10 cellular contexts compared by ENCODE assay signal in the genomic region with DNA sequence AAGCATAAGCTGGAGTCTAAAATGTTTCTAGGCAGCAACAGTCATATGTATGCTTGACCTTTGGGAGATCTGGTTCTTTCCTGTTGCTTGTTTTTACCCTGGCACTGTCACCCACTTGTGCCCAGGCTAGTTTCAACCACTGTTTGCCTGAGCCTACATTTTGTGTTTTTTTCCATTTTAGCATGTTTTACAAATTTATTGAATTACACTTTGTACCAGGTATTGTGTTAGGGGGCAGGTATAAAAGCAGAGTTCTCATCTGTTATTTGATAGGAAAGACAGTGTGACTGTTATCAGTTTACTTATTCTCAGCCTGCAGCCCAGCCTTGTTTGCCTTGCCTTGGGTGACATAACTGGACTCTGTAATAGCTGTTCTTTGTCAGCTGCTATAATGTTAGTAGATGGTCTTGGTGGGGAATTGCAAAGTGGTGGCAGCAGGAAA.
A peak's percentile ranks its signal among the peaks of the same experiment; 100 is the strongest.
DNase-seq lines count a peak whose midpoint lies in the region; ATAC-seq lines count a peak whose summit lies in the region.
"Had no signal": no experiment of that assay in that cellular context is flagged by ENCODE, and none has a peak within 500 bp of the region (broad histone marks: within the 10 kb centered on the region; RNA-seq: fewer than 3 reads in every experiment).

No MANE protein-coding gene starts in this region.

- DNase-seq in left lobe of liver (ENCODE audit: low spot score) (no peak), NCI-H82 treated with DMSO at 0.1 percent for 48 hours (lab: John Stamatoyannopoulos, UW; ENCODE audit: unreplicated experiment) (no peak), COR-L47 (lab: John Stamatoyannopoulos, UW) (no peak), SHP77 (lab: John Stamatoyannopoulos, UW) (no peak), RKO (ENCODE audit: low spot score) (no peak)
- DNase-seq: activated gamma-delta T cell treated with Interleukin-2 at 50 U/mL for 16 hours, NCI-H2227 treated with DMSO at 0.1 percent for 48 hours had no signal

- peak; percentile 48 for ATAC-seq in GM18517 (IDR thresholded peaks at IDR 0.05; ENCODE audit: unreplicated experiment)
- ATAC-seq in GM21723 (IDR thresholded peaks at IDR 0.05; ENCODE audit: unreplicated experiment) = peak; percentile 33
- peak; percentile 30 for ATAC-seq in HG03571 (IDR thresholded peaks at IDR 0.05; ENCODE audit: unreplicated experiment)
- ATAC-seq in left lobe of liver = peak; percentile 38
